In the genomic region with DNA sequence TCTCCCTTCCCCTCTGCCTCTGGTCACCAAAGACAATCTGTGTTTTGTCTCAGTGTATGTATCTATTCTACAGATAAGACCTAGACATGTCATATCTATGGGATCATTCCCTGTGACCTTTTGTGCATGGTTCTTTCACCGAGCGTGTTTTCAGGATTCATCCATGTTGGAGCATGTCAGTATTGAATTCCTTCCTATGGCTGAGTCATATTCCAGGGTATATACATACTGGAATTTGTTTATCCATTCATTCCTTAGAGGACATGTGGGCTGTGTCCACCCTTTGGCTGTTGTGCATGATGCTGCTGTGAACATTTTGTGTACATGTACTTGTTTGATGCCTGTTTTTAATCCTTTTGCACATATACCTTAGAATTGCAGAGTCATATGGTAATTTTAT, we compare ENCODE assay signal across 1 cellular context.
TF ChIP-seq lines count a peak whose summit lies in the region.

No MANE protein-coding gene starts in this region.

TF ChIP-seq in IMR-90, 13 proteins besides CTCF, POLR2A, EP300 and RAD21 (continued from another document):
- TF ChIP-seq, protein P1, sequence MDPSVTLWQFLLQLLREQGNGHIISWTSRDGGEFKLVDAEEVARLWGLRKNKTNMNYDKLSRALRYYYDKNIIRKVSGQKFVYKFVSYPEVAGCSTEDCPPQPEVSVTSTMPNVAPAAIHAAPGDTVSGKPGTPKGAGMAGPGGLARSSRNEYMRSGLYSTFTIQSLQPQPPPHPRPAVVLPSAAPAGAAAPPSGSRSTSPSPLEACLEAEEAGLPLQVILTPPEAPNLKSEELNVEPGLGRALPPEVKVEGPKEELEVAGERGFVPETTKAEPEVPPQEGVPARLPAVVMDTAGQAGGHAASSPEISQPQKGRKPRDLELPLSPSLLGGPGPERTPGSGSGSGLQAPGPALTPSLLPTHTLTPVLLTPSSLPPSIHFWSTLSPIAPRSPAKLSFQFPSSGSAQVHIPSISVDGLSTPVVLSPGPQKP (IDR thresholded peaks at IDR 0.05; ENCODE audit: borderline replicate concordance, low read depth, low read length): no peak
- TF ChIP-seq CEBPB (IDR thresholded peaks at IDR 0.05; ENCODE audit: low read depth, low read length) (no peak), CHD1 (IDR thresholded peaks at IDR 0.05; ENCODE audit: low read depth, low read length) (no peak), USF2 (IDR thresholded peaks at IDR 0.05; ENCODE audit: low read depth, low read length) (no peak)
